11 cellular contexts compared by ENCODE assay signal in the genomic region with DNA sequence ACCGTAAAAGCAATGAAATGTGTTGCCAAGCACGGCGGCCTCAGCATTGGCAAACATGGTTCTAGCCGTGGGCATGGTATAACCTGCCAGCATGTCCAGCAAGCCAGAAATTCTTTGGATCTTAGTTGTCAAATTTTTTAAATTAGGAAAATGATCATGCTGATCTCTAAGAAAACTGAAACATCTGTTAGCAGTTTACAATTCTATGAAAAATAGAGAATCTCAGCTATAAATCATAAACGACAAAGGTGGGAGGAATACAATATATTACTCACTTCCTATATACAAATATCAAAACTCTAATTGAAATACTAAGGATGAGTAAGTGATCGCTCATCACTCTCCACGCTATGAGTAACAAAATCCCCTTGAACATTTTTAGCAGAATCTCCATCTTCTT.
DNase-seq lines count a peak whose midpoint lies in the region; ATAC-seq lines count a peak whose summit lies in the region.
"Had no signal": no experiment of that assay in that cellular context is flagged by ENCODE, and none has a peak within 500 bp of the region (broad histone marks: within the 10 kb centered on the region; RNA-seq: fewer than 3 reads in every experiment).

No MANE protein-coding gene starts in this region.

- DNase-seq in AG20443 (ENCODE audit: low spot score) (peak; percentile 24), HPDE6-E6E7 (ENCODE audit: extremely low spot score) (peak; percentile 36), amniotic epithelial cell (ENCODE audit: low read depth) (peak; percentile 22), kidney glomerular epithelial cell (lab: John Stamatoyannopoulos, UW) (peak; percentile 16)
- DNase-seq: CD8-positive, alpha-beta memory T cell; immature natural killer cell; RPMI8226 had no signal

- ATAC-seq in GM21717 (IDR thresholded peaks at IDR 0.05; ENCODE audit: unreplicated experiment) = no peak
- no peak for ATAC-seq in HG03135 (IDR thresholded peaks at IDR 0.05; ENCODE audit: unreplicated experiment)
- ATAC-seq in HG03469 (IDR thresholded peaks at IDR 0.05; ENCODE audit: unreplicated experiment) = no peak
- no peak for ATAC-seq in GM18519 (IDR thresholded peaks at IDR 0.05; ENCODE audit: low FRiP score, unreplicated experiment)
